Comparison of ENCODE assay signal across 8 cellular contexts in genomic region chr3:167734498-167735232, GRCh38. TPM values are rescaled to one million over a fixed set of nuclear protein-coding genes. Genes with fewer than 3 reads are reported as not detected.
A peak's percentile ranks its signal among the peaks of the same experiment; 100 is the strongest.
DNase-seq lines count a peak whose midpoint lies in the region; ATAC-seq and TF ChIP-seq lines count a peak whose summit lies in the region.

Gene PDCD10 (minus strand): TSS chr3:167734892. CDS start chr3:167720157, 14,735 bp downstream.

- peak; percentile 92 to 98 (median 94) for DNase-seq in CD4-positive, alpha-beta T cell
- DNase-seq in NCI-H774 (lab: John Stamatoyannopoulos, UW) (peak; percentile 100), dermis microvascular lymphatic vessel endothelial cell (ENCODE audit: low read depth in 2 of 2) (peak; percentile 96 to 99), left lung (peak; percentile 98)
- DNase-seq in activated CD4-positive, alpha-beta T cell treated with anti-CD3 and anti-CD28 coated beads, Interleukin-2, amount 50 U/mL, for 4 hours = peak; percentile 96
- DNase-seq in stimulated activated CD4-positive, alpha-beta T cell treated with anti-CD3 and anti-CD28 coated beads, Interleukin-2, amount 100 ng/mL, for 48 hours = peak; percentile 86 to 90

- peak within 1 kb of the TSS; percentile 77 for H3K27ac ChIP-seq in CD4-positive, alpha-beta T cell (ENCODE audit: low read depth, low read length)
- H3K27ac ChIP-seq in left lung = peak within 1 kb of the TSS; percentile 84 to 98

- peaks cover 16% of the 10 kb centered on the region for H3K4me1 Mint-ChIP-seq in CD4-positive, alpha-beta T cell (ENCODE audit: low read depth)

- H3K27me3 Mint-ChIP-seq in CD4-positive, alpha-beta T cell = no peaks in the 10 kb centered on the region

- CTCF ChIA-PET in CD4-positive, alpha-beta T cell (lab: Charles Lee) = no interaction called here

- H3K4me1 ChIP-seq in left lung = peaks cover 0 to 48% of the 10 kb centered on the region in 2 donors

- H3K9me3 ChIP-seq in CD4-positive, alpha-beta T cell (ENCODE audit: control insufficient read depth, low read length) = no peaks in the 10 kb centered on the region
- H3K9me3 ChIP-seq in left lung = no peaks in the 10 kb centered on the region

- H3K4me3 Mint-ChIP-seq in CD4-positive, alpha-beta T cell = no peak within 1 kb of the TSS

- peak; percentile 85 for ATAC-seq in CD4-positive, alpha-beta T cell (ENCODE audit: poor library complexity)
- ATAC-seq in GM19438 (IDR thresholded peaks at IDR 0.05; ENCODE audit: low read depth, unreplicated experiment) (peak; percentile 84), HG03571 (IDR thresholded peaks at IDR 0.05; ENCODE audit: unreplicated experiment) (peak; percentile 87), left lung (peak; percentile 95)

- no peak for TF ChIP-seq CTCF in CD4-positive, alpha-beta T cell (IDR thresholded peaks at IDR 0.05)
- TF ChIP-seq CTCF in left lung (IDR thresholded peaks at IDR 0.05) = no peak

- H3K27me3 ChIP-seq in CD4-positive, alpha-beta T cell (ENCODE audit: control insufficient read depth, insufficient read depth, low read length) = no peaks in the 10 kb centered on the region
- no peaks in the 10 kb centered on the region for H3K27me3 ChIP-seq in left lung

- H3K9me3 Mint-ChIP-seq in CD4-positive, alpha-beta T cell = no peaks in the 10 kb centered on the region

- H3K27ac Mint-ChIP-seq in CD4-positive, alpha-beta T cell = no peak within 1 kb of the TSS

- intact Hi-C loops in CD4-positive, alpha-beta T cell (cut with DNase I, micrococcal nuclease) = loop anchor here in 1 of 2 experiments (2.0 to 5.0 kb wide), 2 partner anchors 42 to 354 kb away; partner anchors contain the start of gene ZBBX
- intact Hi-C loops in left lung (cut with DNase I) = no loop called here

- POLR2A ChIA-PET in CD4-positive, alpha-beta T cell (lab: Charles Lee) = interaction anchor here (0.6 to 1.4 kb wide), 7 partner anchors 9 to 360 kb away, joined by 3 to 4 read pairs (median 3); no protein-coding TSS in a partner anchor

- H3K36me3 Mint-ChIP-seq in CD4-positive, alpha-beta T cell (ENCODE audit: low read depth) = peaks cover 6% of the 10 kb centered on the region

- H3K36me3 ChIP-seq in left lung = no peaks in the 10 kb centered on the region

- peak within 1 kb of the TSS; percentile 98 for H3K4me3 ChIP-seq in left lung

RNA-seq across cellular contexts. Expression of gene PDCD10, which starts in this region (rescaled TPM):
- 10 to 100 TPM; 19.0 to 22.8 TPM for total RNA-seq in CD4-positive, alpha-beta T cell
- total RNA-seq in dermis microvascular lymphatic vessel endothelial cell (46.1 and 47.5 TPM in 2 replicates), left lung (10 to 100 TPM; 45.0 to 56.1 TPM)

Comparison
In these comparisons a context has a peak if more than half of its experiments do, and no peak if none do; other contexts are left out.
1. Peak in every context shown above with its lines: DNase-seq, ATAC-seq, H3K4me3 ChIP-seq and H3K27ac ChIP-seq.